ENCODE assay signal across 34 cellular contexts in genomic region chr1:237204841-237205240, GRCh38.
"Had no signal": no experiment of that assay in that cellular context is flagged by ENCODE, and none has a peak within 500 bp of the region (broad histone marks: within the 10 kb centered on the region; RNA-seq: fewer than 3 reads in every experiment).

No MANE protein-coding gene starts in this region.

- DNase-seq: activated B cell treated with CpG ODN at 0.5 μM for 24 hours; activated CD4-positive, alpha-beta memory T cell treated with anti-CD3 and anti-CD28 coated beads for 36 hours; activated CD4-positive, alpha-beta T cell treated with anti-CD3 and anti-CD28 coated beads for 4 hours; activated CD4-positive, alpha-beta T cell treated with anti-CD3 and anti-CD28 coated beads, Interleukin-2, amount 50 U/mL, for 1 hour; activated CD4-positive, CD25-positive, alpha-beta regulatory T cell treated with anti-CD3 and anti-CD28 coated beads, Interleukin-2, amount 50 U/mL, for 72 hours; activated CD8-positive, alpha-beta memory T cell treated with anti-CD3 and anti-CD28 coated beads, Interleukin-2, amount 50 U/mL, for 4 hours; activated gamma-delta T cell treated with Interleukin-2 at 50 U/mL for 16 hours; activated naive CD4-positive, alpha-beta T cell treated with anti-CD3 and anti-CD28 coated beads for 36 hours; activated T-cell treated with anti-CD3 and anti-CD28 coated beads for 4 hours; activated T-cell treated with anti-CD3 and anti-CD28 coated beads, Interleukin-2, amount 50 U/mL, for 4 hours; adrenal gland; body of pancreas; central memory CD4-positive, alpha-beta T cell; Kasumi-1; KG1; MG63; MV-4-11; NCI-H1092; NCI-H1436 treated with DMSO at 0.1 percent for 48 hours; NCI-H1694 treated with DMSO at 0.1 percent for 48 hours; NCI-H2029; NCI-H510A; NCI-H526; NCI-H748 treated with DMSO at 0.1 percent for 48 hours; NK-92 treated with Interleukin-12 subunit alpha and Interleukin-12 subunit beta, amount 100 ng/mL, for 24 hours; PC-3; Peyer's patch; SW 1271; T-helper 1 cell; T-helper 2 cell; T-helper 9 cell had no signal

- H3K4me3 ChIP-seq: adrenal gland, body of pancreas, breast epithelium, MG63, Peyer's patch had no signal

- H3K4me1 ChIP-seq: adrenal gland, body of pancreas, breast epithelium, Peyer's patch had no signal

- H3K27ac ChIP-seq: adrenal gland, body of pancreas, breast epithelium, Peyer's patch, VCaP had no signal

- H3K36me3 ChIP-seq: adrenal gland, breast epithelium, MG63, Peyer's patch had no signal

- ATAC-seq: activated naive CD4-positive, alpha-beta T cell treated with anti-CD3 and anti-CD28 coated beads, Interleukin-2, amount 50 U/mL, for 72 hours; body of pancreas; PC-3 had no signal

- H3K27me3 ChIP-seq: adrenal gland, body of pancreas, breast epithelium, MG63, Peyer's patch had no signal

- H3K9me3 ChIP-seq: adrenal gland, body of pancreas, breast epithelium, MG63, Peyer's patch had no signal
